ENCODE assay signal across 30 cellular contexts in genomic region chr1:46665983-46666382, GRCh38. TPM values are rescaled to one million over a fixed set of nuclear protein-coding genes. Genes with fewer than 3 reads are reported as not detected.
DNase-seq lines count a peak whose midpoint lies in the region; ATAC-seq, FAIRE-seq and TF ChIP-seq lines count a peak whose summit lies in the region.
"Had no signal": no experiment of that assay in that cellular context is flagged by ENCODE, and none has a peak within 500 bp of the region (broad histone marks: within the 10 kb centered on the region; RNA-seq: fewer than 3 reads in every experiment).

No MANE protein-coding gene starts in this region.

- H4K8ac ChIP-seq in H1 (ENCODE audit: extremely low read depth, insufficient read depth, low read length), result no peak overlapping the region

- H3K9me3 Mint-ChIP-seq in activated CD4-positive, alpha-beta T cell treated with anti-CD3 and anti-CD28 coated beads, Interleukin-2, amount 10 ng/mL, durations not matched to agents 24 days and 14 days, result no peaks in the 10 kb centered on the region
- H3K9me3 Mint-ChIP-seq in neural crest cell, result no peaks in the 10 kb centered on the region
- H3K9me3 Mint-ChIP-seq: CD8-positive, alpha-beta T cell; effector memory CD8-positive, alpha-beta T cell; mesothelial cell of epicardium; naive thymus-derived CD8-positive, alpha-beta T cell had no signal

- no peak overlapping the region for H4K5ac ChIP-seq in H1 (ENCODE audit: insufficient read length, low read depth, low read length)

- no peak overlapping the region for H3K18ac ChIP-seq in H1 (ENCODE audit: extremely low read depth, low read length)

- peaks cover 4% of the 10 kb centered on the region; the same call in 1 of the 2 replicates for H3K23me2 ChIP-seq in H1 (ENCODE audit: low read depth, low read length)

- H3K27me3 ChIP-seq in Karpas-422 (ENCODE audit: low read length) (no peaks in the 10 kb centered on the region), H1 (replicated peaks in 1 of 4; ENCODE audit: control insufficient read depth in 3 of 4, extremely low read depth in 1 of 4, insufficient read depth in 3 of 4, low read length in 3 of 4) (no peaks in the 10 kb centered on the region), brain microvascular endothelial cell (replicated peaks) (no peaks in the 10 kb centered on the region)
- H3K27me3 ChIP-seq: body of pancreas, hepatocyte, sigmoid colon, tibial artery had no signal

- H3K9ac ChIP-seq in Karpas-422 (ENCODE audit: low read length) (0 out of 2 replicates have a peak overlapping the region, but pooled peaks have one; percentile 92), H1 (replicated peaks in 1 of 4; ENCODE audit: extremely low read depth in 1 of 4, low read depth in 3 of 4, low read length in 3 of 4) (no peak overlapping the region)

- H3K79me1 ChIP-seq in H1 (ENCODE audit: low read depth, low read length), result peaks cover 5% of the 10 kb centered on the region; the same call in 1 of the 2 replicates

- H3K56ac ChIP-seq in H1 (replicated peaks; ENCODE audit: insufficient read length, low read depth, low read length), result no peak overlapping the region

- H3K4me1 ChIP-seq in Karpas-422 (ENCODE audit: low read length), result peaks cover 22% of the 10 kb centered on the region
- H3K4me1 ChIP-seq in H1 (replicated peaks in 1 of 4; ENCODE audit: control insufficient read depth in 3 of 4, insufficient read depth in 4 of 4, low read length in 3 of 4), result peaks cover 5 to 16% (median 7%) of the 10 kb centered on the region in 4 experiments; a peak in 6 of 7 replicates

- intact Hi-C loops in activated CD4-positive, alpha-beta T cell treated with anti-CD3 and anti-CD28 coated beads, Interleukin-2, amount 10 ng/mL, durations not matched to agents 24 days and 14 days (cut with micrococcal nuclease), result no loop called here

- no peak overlapping the region for H3K27ac ChIP-seq in Karpas-422 (ENCODE audit: low read length)
- no peak overlapping the region for H3K27ac ChIP-seq in H1 (ENCODE audit: low read depth, low read length)
- no peak overlapping the region for H3K27ac ChIP-seq in brain microvascular endothelial cell
- H3K27ac ChIP-seq: body of pancreas, hepatocyte, HL-60, tibial artery had no signal

- H3K14ac ChIP-seq in H1 (ENCODE audit: insufficient read length), result no peak overlapping the region

- WGBS in H1 (ENCODE audit: extremely low coverage in 1 of 2, insufficient coverage in 1 of 2, insufficient read length in 1 of 2, insufficient replicate concordance in 2 of 2, low coverage in 1 of 2, low lambda C conversion rate in 2 of 2, missing lambda C conversion rate in 1 of 2), 2 experiments, result 39% methylated on average over 2 of the region's 2 CpGs; no CpG with 5 or more reads in 1 of the 2 experiments

- in situ Hi-C loops in brain microvascular endothelial cell (cut with HindIII; ENCODE audit: low pct_ligation_motif_present, low sequenced_read_pairs), result no loop called here

- peaks cover 17% of the 10 kb centered on the region for H3K36me3 Mint-ChIP-seq in activated CD4-positive, alpha-beta T cell treated with anti-CD3 and anti-CD28 coated beads, Interleukin-2, amount 10 ng/mL, durations not matched to agents 24 days and 14 days (ENCODE audit: low read depth)
- peaks cover 9% of the 10 kb centered on the region for H3K36me3 Mint-ChIP-seq in neural crest cell (ENCODE audit: low read depth)

- H3K9me2 ChIP-seq in Karpas-422 (replicated peaks; ENCODE audit: insufficient read depth, low read length), result no peaks in the 10 kb centered on the region

- no peak overlapping the region for H2BK15ac ChIP-seq in H1 (ENCODE audit: low read length)

- no peak for TF ChIP-seq EP300 in H1 (IDR thresholded peaks at IDR 0.05; ENCODE audit: borderline replicate concordance in 1 of 2, low read depth in 2 of 2, low read length in 2 of 2)

- H3K4me3 ChIP-seq in Karpas-422 (ENCODE audit: low read length) (peak overlapping the region; percentile 77; the same call in 1 of the 2 replicates), H1 (ENCODE audit: extremely low read depth in 1 of 4, insufficient read depth in 2 of 4, low read depth in 3 of 4, low read length in 4 of 4) (peak overlapping the region in 1 of 4 experiments; percentile 74; a peak in 1 of 8 replicates), brain microvascular endothelial cell (ENCODE audit: low read depth, low read length) (no peak overlapping the region)
- H3K4me3 ChIP-seq: body of pancreas, hepatocyte, tibial artery had no signal

- no peak for TF ChIP-seq POLR2A in H1 (IDR thresholded peaks at IDR 0.05; ENCODE audit: control extremely low read depth in 1 of 2, low read depth in 2 of 2, low read length in 2 of 2)

- H3K36me3 ChIP-seq in Karpas-422 (ENCODE audit: insufficient read depth, low read length) (peaks cover 19% of the 10 kb centered on the region), H1 (ENCODE audit: control insufficient read depth in 2 of 4, insufficient read depth in 4 of 4, low read length in 3 of 4) (peaks cover 0 to 19% (median 2%) of the 10 kb centered on the region in 4 experiments; a peak in 3 of 8 replicates), brain microvascular endothelial cell (replicated peaks) (no peaks in the 10 kb centered on the region)

- DNase-seq in activated CD4-positive, alpha-beta T cell treated with anti-CD3 and anti-CD28 coated beads, Interleukin-2, amount 10 ng/mL, durations not matched to agents 24 days and 14 days, result no peak
- DNase-seq in activated CD4-positive, alpha-beta T cell treated with anti-CD3 and anti-CD28 coated beads for 4 hours, result no peak
- no peak for DNase-seq in Karpas-422
- DNase-seq in H1 (ENCODE audit: low read depth in 1 of 2, low spot score in 2 of 2), result peak in 1 of 2 experiments; percentile 29
- no peak for DNase-seq in neural crest cell (ENCODE audit: low read depth, low spot score)
- DNase-seq in brain microvascular endothelial cell, result no peak
- DNase-seq: body of pancreas; CD8-positive, alpha-beta T cell; effector memory CD8-positive, alpha-beta T cell; left ventricle myocardium superior; naive thymus-derived CD8-positive, alpha-beta T cell; NCI-H187 treated with DMSO at 0.1 percent for 48 hours; NCI-H526 treated with DMSO at 0.1 percent for 48 hours; sigmoid colon; stimulated activated naive CD4-positive, alpha-beta T cell treated with Interleukin-2 at 50 U/mL for 16 hours; tibial artery had no signal

- no peak overlapping the region for H4K91ac ChIP-seq in H1 (replicated peaks; ENCODE audit: insufficient read length, low read length)

- no peak overlapping the region for H3K27ac Mint-ChIP-seq in activated CD4-positive, alpha-beta T cell treated with anti-CD3 and anti-CD28 coated beads, Interleukin-2, amount 10 ng/mL, durations not matched to agents 24 days and 14 days
- no peak overlapping the region for H3K27ac Mint-ChIP-seq in neural crest cell (ENCODE audit: unreplicated experiment)

- no peak overlapping the region for H2AFZ ChIP-seq in Karpas-422 (ENCODE audit: low read length)
- no peak overlapping the region for H2AFZ ChIP-seq in H1 (ENCODE audit: low read length)
- H2AFZ ChIP-seq: hepatocyte had no signal

- no peaks in the 10 kb centered on the region for H3K9me3 ChIP-seq in Karpas-422 (ENCODE audit: low read length)
- no peaks in the 10 kb centered on the region for H3K9me3 ChIP-seq in H1 (ENCODE audit: insufficient read depth in 2 of 2, low read depth in 1 of 2, low read length in 1 of 2)
- H3K9me3 ChIP-seq: body of pancreas, sigmoid colon, tibial artery had no signal

- H3K23ac ChIP-seq in H1 (ENCODE audit: insufficient read length), result no peak overlapping the region

- CTCF ChIA-PET in H1 (lab: Charles Lee; ENCODE audit: partially characterized antibody), result interaction anchor here (0.6 to 3.3 kb wide), 9 partner anchors 9 to 522 kb away, joined by 3 to 12 read pairs (median 4); no protein-coding TSS in a partner anchor

- no peak overlapping the region for H2AK5ac ChIP-seq in H1 (ENCODE audit: low read depth, low read length)

- TF ChIP-seq CTCF in H1 (IDR thresholded peaks at IDR 0.05; ENCODE audit: control extremely low read depth in 1 of 3, insufficient read depth in 1 of 3, low read depth in 1 of 3, low read length in 3 of 3) (peak in 1 of 3 experiments; percentile 13; a peak in 1 of 4 replicates), neural crest cell (conservative IDR thresholded peaks at IDR 0.05) (no peak), brain microvascular endothelial cell (IDR thresholded peaks at IDR 0.05; ENCODE audit: low read depth, low read length, missing control alignments) (no peak)

- POLR2A ChIA-PET in H1 (lab: Charles Lee; ENCODE audit: partially characterized antibody), result interaction anchor here (1.0 to 1.6 kb wide), 3 partner anchors 9 to 146 kb away, joined by 3 to 6 read pairs (median 6); no protein-coding TSS in a partner anchor

- H2BK5ac ChIP-seq in H1 (ENCODE audit: low read depth, low read length), result no peak overlapping the region

- H2BK12ac ChIP-seq in H1 (ENCODE audit: low read depth, low read length), result no peak overlapping the region

- H3K4ac ChIP-seq in H1 (replicated peaks; ENCODE audit: insufficient read length, low read depth, low read length), result no peak overlapping the region

- FAIRE-seq in H1 (lab: Jason Lieb, UNC), result no peak
- FAIRE-seq: frontal cortex, H54, islet of Langerhans, RCC 7860, TTC549 had no signal

- no peak overlapping the region for H2BK120ac ChIP-seq in H1 (replicated peaks; ENCODE audit: low read depth, low read length)

- H3K4me2 ChIP-seq in Karpas-422 (ENCODE audit: low read depth, low read length, poor library complexity, severe bottlenecking) (peak overlapping the region; percentile 93), H1 (ENCODE audit: insufficient read depth in 1 of 2, low read depth in 2 of 2, low read length in 2 of 2) (peak overlapping the region; percentile 71 to 74; a peak in 2 of 4 replicates)

- TF ChIP-seq RAD21 in H1 (IDR thresholded peaks at IDR 0.05 in 1 of 2, conservative IDR thresholded peaks at IDR 0.05 in 1 of 2; ENCODE audit: low read depth in 2 of 2, low read length in 2 of 2), result no peak

- peak overlapping the region; percentile 88 for H3K4me3 Mint-ChIP-seq in activated CD4-positive, alpha-beta T cell treated with anti-CD3 and anti-CD28 coated beads, Interleukin-2, amount 10 ng/mL, durations not matched to agents 24 days and 14 days
- H3K4me3 Mint-ChIP-seq in neural crest cell, result peak overlapping the region; percentile 87
- H3K4me3 Mint-ChIP-seq: CD8-positive, alpha-beta T cell; effector memory CD8-positive, alpha-beta T cell had no signal

- H2BK20ac ChIP-seq in H1 (ENCODE audit: low read length), result no peak overlapping the region

- ATAC-seq in GM18519 (IDR thresholded peaks at IDR 0.05; ENCODE audit: low FRiP score, unreplicated experiment) (no peak), GM19023 (IDR thresholded peaks at IDR 0.05; ENCODE audit: unreplicated experiment) (no peak)
- ATAC-seq: body of pancreas; CD8-positive, alpha-beta T cell; effector memory CD8-positive, alpha-beta T cell; esophagus mucosa; left ventricle myocardium superior; naive thymus-derived CD8-positive, alpha-beta T cell had no signal

- H3K27me3 Mint-ChIP-seq in activated CD4-positive, alpha-beta T cell treated with anti-CD3 and anti-CD28 coated beads, Interleukin-2, amount 10 ng/mL, durations not matched to agents 24 days and 14 days, result no peaks in the 10 kb centered on the region
- no peaks in the 10 kb centered on the region for H3K27me3 Mint-ChIP-seq in neural crest cell (ENCODE audit: low read depth)
- H3K27me3 Mint-ChIP-seq: effector memory CD8-positive, alpha-beta T cell; naive thymus-derived CD8-positive, alpha-beta T cell had no signal

- H4K20me1 ChIP-seq in Karpas-422 (ENCODE audit: insufficient read depth, low read depth, low read length), result no peaks in the 10 kb centered on the region
- no peaks in the 10 kb centered on the region for H4K20me1 ChIP-seq in H1 (replicated peaks in 1 of 2; ENCODE audit: control insufficient read depth in 1 of 2, insufficient read depth in 2 of 2, low read length in 2 of 2)

- H3K79me2 ChIP-seq in Karpas-422 (ENCODE audit: low read length), result peaks cover 41% of the 10 kb centered on the region
- peaks cover 0 to 11% of the 10 kb centered on the region in 2 experiments; a peak in 2 of 4 replicates for H3K79me2 ChIP-seq in H1 (ENCODE audit: control insufficient read depth in 1 of 2, insufficient read depth in 2 of 2, low read length in 2 of 2)

- peaks cover 16% of the 10 kb centered on the region for H3K4me1 Mint-ChIP-seq in activated CD4-positive, alpha-beta T cell treated with anti-CD3 and anti-CD28 coated beads, Interleukin-2, amount 10 ng/mL, durations not matched to agents 24 days and 14 days
- H3K4me1 Mint-ChIP-seq in neural crest cell, result peaks cover 14% of the 10 kb centered on the region

RNA-seq across cellular contexts. Expression of gene ATPAF1, which starts 2.2 kb away (rescaled TPM):
- total RNA-seq in activated CD4-positive, alpha-beta T cell treated with anti-CD3 and anti-CD28 coated beads, Interleukin-2, amount 10 ng/mL, durations not matched to agents 24 days and 14 days, result 41.6 and 43.1 TPM in 2 replicates
- 77.6 and 81.2 TPM in 2 replicates for total RNA-seq in Karpas-422 (2014; rRNA removed; shearing (Covaris generic); ENCODE audit: low replicate concordance)
- total RNA-seq in H1 (2021; fragmentation: NEBNext Ultra II Directional; extraction: Animal tissue kit (Norgen Biotek cat#: 25700)), result 44.6 and 46.7 TPM in 2 replicates
- 41.4 and 55.9 TPM in 2 replicates for polyA plus RNA-seq in H1 (2011; rRNA removed)
- polyA plus RNA-seq in H1 (2011; cell fraction: cytosol; rRNA removed), result 63.8 TPM
- 22.2 TPM for polyA plus RNA-seq in H1 (2011; cell fraction: nucleus; rRNA removed)
- 43.2 to 52.2 TPM (median 45.1 TPM) in 4 replicates for polyA plus RNA-seq in H1 (2012, experiment 1 of 2)
- polyA plus RNA-seq in H1 (2012, experiment 2 of 2), result 18.8 TPM
- 29.8 TPM for polyA plus RNA-seq in H1 (2013, experiment 1 of 2)
- polyA plus RNA-seq in H1 (2013, experiment 2 of 2), result 33.2 TPM
- polyA minus RNA-seq in H1 (2011; rRNA and poly(A)+ RNA removed), result 60.5 and 74.1 TPM in 2 replicates
- 34.8 TPM for polyA minus RNA-seq in H1 (2011; cell fraction: cytosol; rRNA and poly(A)+ RNA removed)
- polyA minus RNA-seq in H1 (2011; cell fraction: nucleus; rRNA and poly(A)+ RNA removed), result 41.1 TPM
- total RNA-seq in neural crest cell, result 67.8 and 69.3 TPM in 2 replicates

RNA-seq across cellular contexts. Expression of gene TEX38, which starts 5.7 kb away (rescaled TPM):
- total RNA-seq in activated CD4-positive, alpha-beta T cell treated with anti-CD3 and anti-CD28 coated beads, Interleukin-2, amount 10 ng/mL, durations not matched to agents 24 days and 14 days, result not detected in 2 replicates
- total RNA-seq in Karpas-422 (2014; rRNA removed; shearing (Covaris generic); ENCODE audit: low replicate concordance), result 0.37 TPM in 1 of 2 replicates, not detected in the other
- total RNA-seq in H1 (2021; fragmentation: NEBNext Ultra II Directional; extraction: Animal tissue kit (Norgen Biotek cat#: 25700)), result not detected in 2 replicates
- 0.09 and 0.33 TPM in 2 replicates for polyA plus RNA-seq in H1 (2011; rRNA removed)
- not detected for polyA plus RNA-seq in H1 (2011; cell fraction: cytosol; rRNA removed)
- 0.26 TPM for polyA plus RNA-seq in H1 (2011; cell fraction: nucleus; rRNA removed)
- 0.37 TPM in 1 of 4 replicates, not detected in the others for polyA plus RNA-seq in H1 (2012, experiment 1 of 2)
- polyA plus RNA-seq in H1 (2012, experiment 2 of 2), result not detected
- polyA plus RNA-seq in H1 (2013, experiment 1 of 2), result 0.20 TPM
- polyA plus RNA-seq in H1 (2013, experiment 2 of 2), result 0.17 TPM
- 0.76 TPM in 1 of 2 replicates, not detected in the other for polyA minus RNA-seq in H1 (2011; rRNA and poly(A)+ RNA removed)
- polyA minus RNA-seq in H1 (2011; cell fraction: cytosol; rRNA and poly(A)+ RNA removed), result not detected
- 0.70 TPM for polyA minus RNA-seq in H1 (2011; cell fraction: nucleus; rRNA and poly(A)+ RNA removed)
- 0.26 TPM in 1 of 2 replicates, not detected in the other for total RNA-seq in neural crest cell
- total RNA-seq: activated CD8-positive, alpha-beta memory T cell treated with anti-CD3 and anti-CD28 coated beads for 36 hours; body of pancreas; CD8-positive, alpha-beta T cell; esophagus mucosa; frontal cortex; G401; hepatocyte; left ventricle myocardium superior; naive thymus-derived CD8-positive, alpha-beta T cell; posterior vena cava; sigmoid colon had no signal
- polyA plus RNA-seq: naive thymus-derived CD8-positive, alpha-beta T cell had no signal

RNA-seq across cellular contexts. Expression of gene MOB3C, which starts 49.4 kb away (rescaled TPM):
- 15.0 and 17.8 TPM in 2 replicates for total RNA-seq in activated CD4-positive, alpha-beta T cell treated with anti-CD3 and anti-CD28 coated beads, Interleukin-2, amount 10 ng/mL, durations not matched to agents 24 days and 14 days
- 2.2 and 5.1 TPM in 2 replicates for total RNA-seq in Karpas-422 (2014; rRNA removed; shearing (Covaris generic); ENCODE audit: low replicate concordance)
- total RNA-seq in H1 (2021; fragmentation: NEBNext Ultra II Directional; extraction: Animal tissue kit (Norgen Biotek cat#: 25700)), result 5.1 and 5.8 TPM in 2 replicates
- polyA plus RNA-seq in H1 (2011; rRNA removed), result 6.6 and 7.9 TPM in 2 replicates
- polyA plus RNA-seq in H1 (2011; cell fraction: cytosol; rRNA removed), result 4.8 TPM
- polyA plus RNA-seq in H1 (2011; cell fraction: nucleus; rRNA removed), result 5.9 TPM
- polyA plus RNA-seq in H1 (2012, experiment 1 of 2), result 4.7 to 6.3 TPM (median 5.8 TPM) in 4 replicates
- 4.1 TPM for polyA plus RNA-seq in H1 (2012, experiment 2 of 2)
- polyA plus RNA-seq in H1 (2013, experiment 1 of 2), result 2.7 TPM
- 2.8 TPM for polyA plus RNA-seq in H1 (2013, experiment 2 of 2)
- polyA minus RNA-seq in H1 (2011; rRNA and poly(A)+ RNA removed), result 6.1 and 9.2 TPM in 2 replicates
- 2.9 TPM for polyA minus RNA-seq in H1 (2011; cell fraction: cytosol; rRNA and poly(A)+ RNA removed)
- polyA minus RNA-seq in H1 (2011; cell fraction: nucleus; rRNA and poly(A)+ RNA removed), result 6.0 TPM
- 3.2 and 4.1 TPM in 2 replicates for total RNA-seq in neural crest cell

RNA-seq across cellular contexts. Expression of gene EFCAB14, which starts 52.9 kb away (rescaled TPM):
- 63.9 and 70.4 TPM in 2 replicates for total RNA-seq in activated CD4-positive, alpha-beta T cell treated with anti-CD3 and anti-CD28 coated beads, Interleukin-2, amount 10 ng/mL, durations not matched to agents 24 days and 14 days
- total RNA-seq in Karpas-422 (2014; rRNA removed; shearing (Covaris generic); ENCODE audit: low replicate concordance), result 55.5 and 75.0 TPM in 2 replicates
- 36.9 and 40.4 TPM in 2 replicates for total RNA-seq in H1 (2021; fragmentation: NEBNext Ultra II Directional; extraction: Animal tissue kit (Norgen Biotek cat#: 25700))
- polyA plus RNA-seq in H1 (2011; rRNA removed), result 14.0 and 19.4 TPM in 2 replicates
- polyA plus RNA-seq in H1 (2011; cell fraction: cytosol; rRNA removed), result 20.0 TPM
- 18.3 TPM for polyA plus RNA-seq in H1 (2011; cell fraction: nucleus; rRNA removed)
- polyA plus RNA-seq in H1 (2012, experiment 1 of 2), result 13.3 to 19.9 TPM (median 17.7 TPM) in 4 replicates
- polyA plus RNA-seq in H1 (2012, experiment 2 of 2), result 4.5 TPM
- polyA plus RNA-seq in H1 (2013, experiment 1 of 2), result 35.7 TPM
- 37.0 TPM for polyA plus RNA-seq in H1 (2013, experiment 2 of 2)
- 28.2 and 35.7 TPM in 2 replicates for polyA minus RNA-seq in H1 (2011; rRNA and poly(A)+ RNA removed)
- polyA minus RNA-seq in H1 (2011; cell fraction: cytosol; rRNA and poly(A)+ RNA removed), result 26.2 TPM
- polyA minus RNA-seq in H1 (2011; cell fraction: nucleus; rRNA and poly(A)+ RNA removed), result 37.0 TPM
- 33.1 and 33.2 TPM in 2 replicates for total RNA-seq in neural crest cell
